ENCODE assay signal across 8 cellular contexts in genomic region chr3:17645074-17645698, GRCh38.
A peak's percentile ranks its signal among the peaks of the same experiment; 100 is the strongest.
DNase-seq lines count a peak whose midpoint lies in the region; ATAC-seq, FAIRE-seq and TF ChIP-seq lines count a peak whose summit lies in the region.

No MANE protein-coding gene starts in this region.

- FAIRE-seq in GM19239 (lab: Jason Lieb, UNC) = peak; percentile 83

- TF ChIP-seq POLR2A in GM18505 (IDR thresholded peaks at IDR 0.05; ENCODE audit: borderline replicate concordance, extremely low read depth, insufficient read depth, insufficient read length) = no peak

- H3K4me1 Mint-ChIP-seq in MCF 10A (ENCODE audit: insufficient read depth, unreplicated experiment) = no peaks in the 10 kb centered on the region

- no peak overlapping the region for H3K4me3 Mint-ChIP-seq in MCF 10A (ENCODE audit: unreplicated experiment)

- BruUV-seq in MCF 10A (replicated peaks; lab: Mats Ljungman, UMichigan) = no TSS peak

- no peaks in the 10 kb centered on the region for H3K9me3 Mint-ChIP-seq in MCF 10A (ENCODE audit: unreplicated experiment)

- CTCF ChIA-PET in MCF 10A (lab: Yijun Ruan, JAX) = interaction anchor here (0.6 to 4.0 kb wide), 18 partner anchors 9 to 1202 kb away, joined by 3 to 52 read pairs (median 4); partner anchors contain the start of gene TBC1D5

- no peaks in the 10 kb centered on the region for H3K36me3 ChIP-seq in upper lobe of right lung

- H3K4me1 ChIP-seq in upper lobe of right lung = peaks cover 12% of the 10 kb centered on the region

- H3K27me3 ChIP-seq in upper lobe of right lung = no peaks in the 10 kb centered on the region

- no peak overlapping the region for H3K27ac Mint-ChIP-seq in MCF 10A (ENCODE audit: low read depth, unreplicated experiment)

- H3K27ac ChIP-seq in upper lobe of right lung = no peak overlapping the region

- POLR2A ChIA-PET in MCF 10A (lab: Yijun Ruan, JAX) = interaction anchor here (0.6 to 3.7 kb wide), 5 partner anchors 16 to 196 kb away, joined by 3 to 26 read pairs (median 4); partner anchors contain the start of gene TBC1D5

- intact Hi-C loops in MCF 10A (cut with micrococcal nuclease) (loop anchor here (1.0 to 2.0 kb wide), 2 partner anchors 98 to 196 kb away; partner anchors contain the start of gene TBC1D5), upper lobe of right lung (cut with DNase I) (no loop called here)

- no peak overlapping the region for H3K4me3 ChIP-seq in upper lobe of right lung

- no peaks in the 10 kb centered on the region for H3K27me3 Mint-ChIP-seq in MCF 10A (ENCODE audit: insufficient read depth, unreplicated experiment)

- H3K9me3 ChIP-seq in upper lobe of right lung = no peaks in the 10 kb centered on the region

- H3K36me3 Mint-ChIP-seq in MCF 10A (ENCODE audit: insufficient read depth, unreplicated experiment) = no peaks in the 10 kb centered on the region

- peak; percentile 41 for DNase-seq in AG09319 (ENCODE audit: extremely low read depth, low read depth)
- peak; percentile 3 for DNase-seq in GM19239 (ENCODE audit: insufficient read length, low spot score)
- DNase-seq in NCI-H460 (ENCODE audit: extremely low read depth, low read depth) = peak; percentile 55
- peak; percentile 81 for DNase-seq in MCF 10A (ENCODE audit: unreplicated experiment)
- DNase-seq in kidney glomerular epithelial cell (lab: John Stamatoyannopoulos, UW) = peak; percentile 67
- DNase-seq in upper lobe of right lung = no peak
- no peak for DNase-seq in NK-92 treated with Interleukin-12 subunit alpha and Interleukin-12 subunit beta, amount 100 ng/mL, for 24 hours (lab: John Stamatoyannopoulos, UW)

- ATAC-seq in upper lobe of right lung (peak; percentile 85), GM18505 (IDR thresholded peaks at IDR 0.05; ENCODE audit: unreplicated experiment) (no peak)

- TF ChIP-seq CTCF in AG09319 (IDR thresholded peaks at IDR 0.05; ENCODE audit: low read depth, low read length) (peak; percentile 66), MCF 10A (IDR thresholded peaks at IDR 0.05; ENCODE audit: unreplicated experiment) (peak; percentile 56), upper lobe of right lung (IDR thresholded peaks at IDR 0.05) (peak; percentile 71)

Comparison
In these comparisons a context has a peak if more than half of its experiments do, and no peak if none do; other contexts are left out.
1. DNase-seq: peak in AG09319 (single experiment), GM19239 (single experiment), NCI-H460 (single experiment), MCF 10A (single experiment) and kidney glomerular epithelial cell (single experiment); none in upper lobe of right lung (single experiment) and NK-92 treated with Interleukin-12 subunit alpha and Interleukin-12 subunit beta, amount 100 ng/mL, for 24 hours (single experiment).
2. Peak in every context shown above with its lines, with median percentiles within 50 percentile points of each other: CTCF ChIP-seq.